In the genomic region with DNA sequence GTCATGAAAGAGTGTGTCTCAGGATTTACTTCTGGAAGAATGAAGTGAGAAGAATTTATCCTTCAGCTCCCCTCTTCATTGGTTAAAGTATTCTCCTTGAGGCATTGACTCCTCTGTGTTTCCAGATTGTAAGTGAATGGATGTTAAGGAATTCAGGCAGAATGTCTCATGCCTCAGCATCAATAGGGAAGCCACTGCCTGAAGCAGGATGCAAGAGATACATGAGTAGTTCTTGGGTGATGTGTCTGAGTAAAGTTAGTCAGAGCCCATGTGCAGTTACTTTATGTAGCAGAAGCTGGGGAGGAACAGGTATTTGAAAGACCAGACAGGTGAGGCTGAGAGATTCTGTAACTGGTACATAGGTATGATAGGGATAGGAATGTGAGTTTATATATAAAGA, we compare ENCODE assay signal across 25 cellular contexts. TPM values are rescaled to one million over a fixed set of nuclear protein-coding genes. Genes with fewer than 3 reads are reported as not detected.
DNase-seq lines count a peak whose midpoint lies in the region; FAIRE-seq and TF ChIP-seq lines count a peak whose summit lies in the region.
"Had no signal": no experiment of that assay in that cellular context is flagged by ENCODE, and none has a peak within 500 bp of the region (broad histone marks: within the 10 kb centered on the region; RNA-seq: fewer than 3 reads in every experiment).

No MANE protein-coding gene starts in this region.

- no peak overlapping the region for H3K4me2 ChIP-seq in neuronal stem cell (ENCODE audit: insufficient read depth, low read length, poor library complexity, severe bottlenecking)

- H3K23ac ChIP-seq in neuronal stem cell (ENCODE audit: low read depth, low read length, poor library complexity): no peak overlapping the region

- no peak overlapping the region for H4K8ac ChIP-seq in neuronal stem cell (ENCODE audit: low read depth, low read length)

- TF ChIP-seq CTCF in epithelial cell of esophagus (IDR thresholded peaks at IDR 0.05; ENCODE audit: insufficient read depth, low read depth, low read length, missing control alignments) (no peak), sigmoid colon (IDR thresholded peaks at IDR 0.05) (no peak)

- FAIRE-seq in HTR-8/SVneo (lab: Jason Lieb, UNC): peak; percentile 13
- FAIRE-seq: A204.1, GM12891, GM19239, H54, RCC 7860 had no signal

- no peak overlapping the region for H2BK12ac ChIP-seq in neuronal stem cell (ENCODE audit: low read length)

- no peak overlapping the region for H2AFZ ChIP-seq in neuronal stem cell (ENCODE audit: low read length)

- DNase-seq in EL (peak; percentile 56), HTR-8/SVneo (ENCODE audit: insufficient read length, low spot score) (no peak), epithelial cell of esophagus (ENCODE audit: low read depth) (peak; percentile 62), neuronal stem cell (ENCODE audit: low spot score) (peak; percentile 2), MV-4-11 (lab: John Stamatoyannopoulos, UW) (no peak), sigmoid colon (no peak), nucleus accumbens (lab: John Stamatoyannopoulos, UW) (no peak)
- DNase-seq: Caco-2; CD4-positive, alpha-beta T cell; DMS153; Kasumi-1; MM.1S; NCI-H1092 treated with DMSO at 0.1 percent for 48 hours; NCI-H1694 treated with DMSO at 0.1 percent for 48 hours; NCI-H510A treated with DMSO at 0.1 percent for 48 hours; NCI-H774; SHP77 had no signal

- H3K4ac ChIP-seq in neuronal stem cell (ENCODE audit: low read length): no peak overlapping the region

- no peak for TF ChIP-seq POLR2A in sigmoid colon (IDR thresholded peaks at IDR 0.05)

- H3K27me3 ChIP-seq in neuronal stem cell (ENCODE audit: control insufficient read depth in 3 of 3, insufficient read depth in 3 of 3, low read depth in 1 of 3, low read length in 3 of 3) (no peaks in the 10 kb centered on the region), sigmoid colon (no peaks in the 10 kb centered on the region)

- H3K4me3 ChIP-seq in epithelial cell of esophagus (ENCODE audit: low read length) (no peak overlapping the region), neuronal stem cell (ENCODE audit: low read length in 2 of 2) (no peak overlapping the region), sigmoid colon (no peak overlapping the region)
- H3K4me3 ChIP-seq: SK-N-MC had no signal

- H2BK5ac ChIP-seq in neuronal stem cell (ENCODE audit: low read length): no peak overlapping the region

- H3K18ac ChIP-seq in neuronal stem cell (ENCODE audit: low read length): no peak overlapping the region

- H3K36me3 ChIP-seq in neuronal stem cell (replicated peaks in 1 of 2; ENCODE audit: control insufficient read depth in 2 of 2, insufficient read depth in 2 of 2, low read length in 2 of 2) (no peaks in the 10 kb centered on the region), sigmoid colon (no peaks in the 10 kb centered on the region)

- H2BK120ac ChIP-seq in neuronal stem cell (ENCODE audit: low read depth, low read length): no peak overlapping the region

- H4K91ac ChIP-seq in neuronal stem cell (ENCODE audit: low read depth, low read length, poor library complexity): no peak overlapping the region

- H2BK15ac ChIP-seq in neuronal stem cell (ENCODE audit: low read length): no peak overlapping the region

- intact Hi-C loops in sigmoid colon (cut with DNase I): no loop called here

- H2AK5ac ChIP-seq in neuronal stem cell (ENCODE audit: low read depth, low read length): no peak overlapping the region

- TF ChIP-seq EP300 in sigmoid colon (IDR thresholded peaks at IDR 0.05): no peak

- H3K79me1 ChIP-seq in neuronal stem cell (ENCODE audit: low read depth, low read length): no peaks in the 10 kb centered on the region

- H3K9ac ChIP-seq in neuronal stem cell (ENCODE audit: low read depth, low read length, poor library complexity): no peak overlapping the region

- H3K14ac ChIP-seq in neuronal stem cell (ENCODE audit: low read length): no peak overlapping the region

- H3K27ac ChIP-seq in neuronal stem cell (replicated peaks; ENCODE audit: low read length) (no peak overlapping the region), sigmoid colon (no peak overlapping the region)
- H3K27ac ChIP-seq: SK-N-MC had no signal

- H3K9me3 ChIP-seq in neuronal stem cell (replicated peaks in 1 of 2; ENCODE audit: control insufficient read depth in 2 of 2, insufficient read depth in 1 of 2, low read depth in 1 of 2, low read length in 2 of 2) (no peaks in the 10 kb centered on the region), sigmoid colon (no peaks in the 10 kb centered on the region)
- H3K9me3 ChIP-seq: Caco-2 had no signal

- H3K4me1 ChIP-seq in neuronal stem cell (ENCODE audit: control insufficient read depth in 2 of 2, insufficient read depth in 1 of 2, low read depth in 1 of 2, low read length in 2 of 2): no peaks in the 10 kb centered on the region
- H3K4me1 ChIP-seq in sigmoid colon: no peaks in the 10 kb centered on the region
- H3K4me1 ChIP-seq: Caco-2 had no signal

RNA-seq across cellular contexts. Expression of a gene that starts 34.0 kb away (rescaled TPM):
- polyA plus RNA-seq in neuronal stem cell (2013, experiment 1 of 2): 1.2 TPM
- 1.3 TPM for polyA plus RNA-seq in neuronal stem cell (2013, experiment 2 of 2)
- 1 to 10 TPM in 1 of 4 donors, under 1 TPM in 3; 0.16 to 1.4 (median 0.32) TPM for total RNA-seq in sigmoid colon
- under 1 TPM in 2 of 3 donors, not detected in 1; 0.16 to 0.60 TPM for polyA plus RNA-seq in sigmoid colon
- total RNA-seq: Caco-2; CD4-positive, alpha-beta T cell; Daoy; OCI-LY7 had no signal

Comparison
In these comparisons a context has a peak if more than half of its experiments do, and no peak if none do; other contexts are left out.
1. DNase-seq: peak in EL (single experiment), epithelial cell of esophagus (single experiment) and neuronal stem cell (single experiment); none in HTR-8/SVneo (single experiment), MV-4-11 (single experiment), sigmoid colon (single experiment) and nucleus accumbens (0 of 56).